3 cellular contexts compared by ENCODE assay signal in genomic region chr10:69789164-69789576, GRCh38.
TF ChIP-seq lines count a peak whose summit lies in the region.

No MANE protein-coding gene starts in this region.

TF ChIP-seq in Ishikawa, 13 proteins besides CTCF, POLR2A, EP300 and RAD21 (continued from another document):
- TF ChIP-seq USF1 (IDR thresholded peaks at IDR 0.05), result no peak
- no peak for TF ChIP-seq TCF12 (IDR thresholded peaks at IDR 0.05; ENCODE audit: low read depth)
- TF ChIP-seq TAF1 (IDR thresholded peaks at IDR 0.05; ENCODE audit: low read depth), result no peak
- no peak for TF ChIP-seq ZBTB7A (IDR thresholded peaks at IDR 0.05; ENCODE audit: low read depth)
- TF ChIP-seq REST (IDR thresholded peaks at IDR 0.05; ENCODE audit: low read depth), result no peak
- TF ChIP-seq EGR1 (IDR thresholded peaks at IDR 0.05), result no peak
- TF ChIP-seq MAX (IDR thresholded peaks at IDR 0.05), result no peak
- TF ChIP-seq CEBPB (IDR thresholded peaks at IDR 0.05), result no peak
TF ChIP-seq in Ishikawa: peak in this region for 0.

TF ChIP-seq in H1, 55 proteins besides CTCF, POLR2A, EP300 and RAD21 (continued from another document):
- TF ChIP-seq HDAC2 (IDR thresholded peaks at IDR 0.05; ENCODE audit: borderline replicate concordance in 1 of 2, low read depth in 2 of 2, low read length in 2 of 2) (0 out of 4 replicates have a peak, but pooled peaks of 1 of the 2 experiments have one; percentile 23), CEBPB (IDR thresholded peaks at IDR 0.05; ENCODE audit: low read depth, low read length) (no peak)

TF ChIP-seq in neural cell, 6 proteins besides CTCF, POLR2A, EP300 and RAD21 (continued from another document):
- TF ChIP-seq REST (IDR thresholded peaks at IDR 0.05; ENCODE audit: borderline replicate concordance), result no peak
TF ChIP-seq in neural cell: peak in this region for 0.
